8 cellular contexts compared by ENCODE assay signal in the genomic region with DNA sequence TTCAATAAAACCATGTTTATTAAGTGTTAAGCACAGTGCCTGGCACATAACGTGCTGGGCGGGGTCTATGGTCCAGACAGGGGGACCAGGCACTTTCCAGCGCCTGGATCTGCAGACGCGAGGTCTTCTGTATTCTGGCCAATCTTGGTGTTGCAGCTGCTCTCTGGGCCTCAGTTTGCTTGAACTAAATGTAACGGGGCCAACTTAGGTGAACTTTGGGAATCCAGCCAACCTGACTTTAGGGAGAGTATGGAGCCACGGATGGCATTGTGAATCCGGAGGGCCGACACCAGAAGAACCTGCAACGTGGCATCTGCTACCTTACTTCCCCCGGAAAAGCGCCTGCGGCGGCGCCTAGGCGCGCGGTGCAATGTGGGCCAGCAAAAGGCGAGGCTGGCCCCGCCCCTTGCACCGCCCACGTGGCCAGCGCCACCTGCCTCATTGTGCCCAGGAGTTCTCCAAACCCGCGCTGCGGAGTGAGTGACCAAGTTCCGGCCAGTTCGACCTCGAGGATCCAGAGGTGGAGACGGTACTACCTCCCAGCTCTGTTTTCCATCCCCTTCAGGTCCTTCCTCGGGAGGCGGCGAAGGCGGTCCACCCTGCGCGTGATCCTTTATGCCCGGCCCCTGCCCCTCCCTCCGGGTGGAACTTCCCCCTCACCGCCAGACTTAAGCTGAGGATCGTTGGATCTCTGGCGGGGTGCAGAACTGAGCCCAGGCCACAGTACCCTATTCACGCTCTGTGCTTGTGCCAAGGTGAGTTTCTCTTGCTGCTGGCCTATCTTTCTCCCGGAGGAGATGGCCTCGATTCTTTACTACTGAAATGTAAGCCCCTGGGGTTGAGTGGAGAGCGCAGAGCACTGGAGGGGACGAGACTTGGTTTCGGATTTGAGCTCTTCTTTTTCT. TPM values are rescaled to one million over a fixed set of nuclear protein-coding genes. Genes with fewer than 3 reads are reported as not detected.
DNase-seq lines count a peak whose midpoint lies in the region; ATAC-seq and TF ChIP-seq lines count a peak whose summit lies in the region.

TSS of gene AKR1A1 (plus strand) at position 426 of the 905 bp plus-strand sequence. CDS start 10,969 bp downstream, outside the sequence.

- ATAC-seq in GM19328 (IDR thresholded peaks at IDR 0.05; ENCODE audit: unreplicated experiment) (peak; percentile 83), HG03469 (IDR thresholded peaks at IDR 0.05; ENCODE audit: unreplicated experiment) (peak; percentile 63)

- H3K36me3 Mint-ChIP-seq in activated CD4-positive, alpha-beta T cell treated with anti-CD3 and anti-CD28 coated beads, Interleukin-2, amount 10 ng/mL, durations not matched to agents 24 days and 14 days (ENCODE audit: low read depth), result peaks cover 17% of the 10 kb centered on the region

- H3K4me3 ChIP-seq in BLaER1 treated with 17β-estradiol and CSF1 and Interleukin-3, amounts not matched to agents 10 nM and 100 nM, result peak within 1 kb of the TSS; percentile 68 to 82 (median 76)
- H3K4me3 ChIP-seq in coronary artery, result peak within 1 kb of the TSS; percentile 80

- H3K4me1 ChIP-seq in BLaER1 treated with 17β-estradiol and CSF1 and Interleukin-3, amounts not matched to agents 10 nM and 100 nM, result peaks cover 62 to 79% (median 72%) of the 10 kb centered on the region in 10 experiments

- H3K9me3 ChIP-seq in BLaER1 treated with 17β-estradiol and CSF1 and Interleukin-3, amounts not matched to agents 10 nM and 100 nM (replicated peaks in 1 of 11), result no peaks in the 10 kb centered on the region

- peak within 1 kb of the TSS; percentile 61 to 89 (median 83) for H3K27ac ChIP-seq in BLaER1 treated with 17β-estradiol and CSF1 and Interleukin-3, amounts not matched to agents 10 nM and 100 nM
- peak within 1 kb of the TSS; percentile 85 to 90 for H3K27ac ChIP-seq in coronary artery

- intact Hi-C loops in activated CD4-positive, alpha-beta T cell treated with anti-CD3 and anti-CD28 coated beads, Interleukin-2, amount 10 ng/mL, durations not matched to agents 24 days and 14 days (cut with micrococcal nuclease), result loop anchor here (1.0 to 2.0 kb wide), 4 partner anchors 18 to 59 kb away; partner anchors contain the start of genes PRDX1 and TESK2

- TF ChIP-seq CTCF in coronary artery (IDR thresholded peaks at IDR 0.05), result no peak

- H3K27ac Mint-ChIP-seq in activated CD4-positive, alpha-beta T cell treated with anti-CD3 and anti-CD28 coated beads, Interleukin-2, amount 10 ng/mL, durations not matched to agents 24 days and 14 days, result peak within 1 kb of the TSS; percentile 94

- H3K4me3 Mint-ChIP-seq in activated CD4-positive, alpha-beta T cell treated with anti-CD3 and anti-CD28 coated beads, Interleukin-2, amount 10 ng/mL, durations not matched to agents 24 days and 14 days, result peak within 1 kb of the TSS; percentile 98

- peak within 1 kb of the TSS; percentile 72 to 87 (median 83) for H3K9ac ChIP-seq in BLaER1 treated with 17β-estradiol and CSF1 and Interleukin-3, amounts not matched to agents 10 nM and 100 nM

- H3K4me1 Mint-ChIP-seq in activated CD4-positive, alpha-beta T cell treated with anti-CD3 and anti-CD28 coated beads, Interleukin-2, amount 10 ng/mL, durations not matched to agents 24 days and 14 days, result peaks cover 17% of the 10 kb centered on the region

- H3K9me3 Mint-ChIP-seq in activated CD4-positive, alpha-beta T cell treated with anti-CD3 and anti-CD28 coated beads, Interleukin-2, amount 10 ng/mL, durations not matched to agents 24 days and 14 days, result no peaks in the 10 kb centered on the region

- DNase-seq in NCI-H526 treated with DMSO at 0.1 percent for 48 hours (lab: John Stamatoyannopoulos, UW), result peak; percentile 94
- peak; percentile 97 for DNase-seq in activated CD4-positive, alpha-beta T cell treated with anti-CD3 and anti-CD28 coated beads, Interleukin-2, amount 10 ng/mL, durations not matched to agents 24 days and 14 days
- DNase-seq in coronary artery (ENCODE audit: low spot score), result peak; percentile 89
- DNase-seq in left kidney (ENCODE audit: low read depth, low spot score), result peak; percentile 97
- peak; percentile 89 to 92 for DNase-seq in stimulated activated CD4-positive, alpha-beta T cell treated with anti-CD3 and anti-CD28 coated beads, Interleukin-2, amount 100 ng/mL, for 24 hours

- H3K27me3 Mint-ChIP-seq in activated CD4-positive, alpha-beta T cell treated with anti-CD3 and anti-CD28 coated beads, Interleukin-2, amount 10 ng/mL, durations not matched to agents 24 days and 14 days, result no peaks in the 10 kb centered on the region

- H3K27me3 ChIP-seq in BLaER1 treated with 17β-estradiol and CSF1 and Interleukin-3, amounts not matched to agents 10 nM and 100 nM, result no peaks in the 10 kb centered on the region

- peaks cover 32 to 40% (median 36%) of the 10 kb centered on the region in 11 experiments for H3K36me3 ChIP-seq in BLaER1 treated with 17β-estradiol and CSF1 and Interleukin-3, amounts not matched to agents 10 nM and 100 nM

- H4K20me1 ChIP-seq in BLaER1 treated with 17β-estradiol and CSF1 and Interleukin-3, amounts not matched to agents 10 nM and 100 nM, result peaks cover 0 to 40% (median 18%) of the 10 kb centered on the region in 11 experiments; a peak in 13 of 22 replicates

- peak within 1 kb of the TSS; percentile 78 to 99 (median 94) for H3K4me2 ChIP-seq in BLaER1 treated with 17β-estradiol and CSF1 and Interleukin-3, amounts not matched to agents 10 nM and 100 nM

RNA-seq across cellular contexts. Expression of gene AKR1A1, which starts in this region (rescaled TPM):
- 193 and 199 TPM in 2 replicates for total RNA-seq in activated CD4-positive, alpha-beta T cell treated with anti-CD3 and anti-CD28 coated beads, Interleukin-2, amount 10 ng/mL, durations not matched to agents 24 days and 14 days

Comparison
In these comparisons a context has a peak if more than half of its experiments do, and no peak if none do; other contexts are left out.
1. Peak in every context shown above with its lines: DNase-seq, ATAC-seq, H3K4me3 ChIP-seq and H3K27ac ChIP-seq.